Comparison of ENCODE assay signal across 8 cellular contexts in the genomic region with DNA sequence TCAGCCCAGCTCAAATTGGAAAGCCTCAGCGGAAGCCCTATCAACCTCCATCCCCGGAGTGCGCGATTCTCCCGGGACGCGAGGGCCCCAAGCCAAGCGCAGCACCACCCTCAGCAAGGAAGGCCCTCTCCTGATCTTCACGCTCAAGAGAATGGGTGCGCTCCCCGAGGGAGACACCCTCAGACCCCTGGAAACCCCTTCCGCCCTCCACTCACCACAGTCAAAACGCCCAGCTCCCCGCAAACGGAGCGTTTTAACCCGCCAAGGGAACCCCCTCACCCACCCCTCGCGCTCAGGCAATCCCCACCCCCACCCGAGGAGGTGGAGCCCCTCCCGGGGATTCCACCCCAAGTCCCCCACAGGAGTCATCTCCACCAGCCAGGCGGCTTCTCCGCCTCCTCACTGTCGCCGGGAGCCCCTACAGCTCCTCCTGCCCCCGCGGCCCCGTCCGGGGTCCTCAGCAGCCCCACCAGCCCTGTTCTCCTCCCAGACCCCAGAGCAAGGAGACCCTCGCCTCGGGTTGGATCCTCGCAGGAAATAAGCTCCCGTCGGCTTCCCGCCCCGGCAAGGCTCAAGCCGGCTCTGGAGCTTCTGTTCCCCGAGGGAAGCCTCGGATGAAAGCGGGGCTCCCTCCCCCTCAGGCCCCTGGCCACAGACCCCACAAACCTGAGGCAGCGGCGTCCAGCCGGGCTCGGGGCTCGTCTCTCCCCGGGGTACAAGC. TPM values are rescaled to one million over a fixed set of nuclear protein-coding genes. Genes with fewer than 3 reads are reported as not detected.
DNase-seq lines count a peak whose midpoint lies in the region; ATAC-seq and TF ChIP-seq lines count a peak whose summit lies in the region.

No MANE protein-coding gene starts in this region.

- H3K36me3 ChIP-seq in HEK293 (ENCODE audit: control insufficient read depth in 2 of 2, insufficient read depth in 1 of 2, low read length in 2 of 2) (peaks cover 12 to 15% of the 10 kb centered on the region in 2 experiments; a peak in 2 of 3 replicates), SU-DHL-6 (ENCODE audit: low read length) (no peaks in the 10 kb centered on the region), smooth muscle cell (ENCODE audit: low read depth) (no peaks in the 10 kb centered on the region)

- POLR2A ChIA-PET in CD4-positive, alpha-beta T cell (lab: Charles Lee): interaction anchor here (0.6 to 8.8 kb wide), 39 partner anchors 6 to 914 kb away, joined by 3 to 155 read pairs (median 6); a partner anchor contains a TSS
- POLR2A ChIA-PET in HEK293 (lab: Yijun Ruan, JAX): interaction anchor here (0.5 to 1.4 kb wide), 7 partner anchors 8 to 501 kb away, joined by 3 to 7 read pairs (median 3); a partner anchor contains a TSS

- DNase-seq in CD4-positive, alpha-beta T cell: peak in 7 of 10 experiments; percentile 12 to 47 (median 37)
- DNase-seq in astrocyte of the spinal cord (ENCODE audit: low read depth, low spot score) (peak; percentile 8), iPS-NIHi11 (ENCODE audit: low spot score) (peak; percentile 39), smooth muscle cell (lab: John Stamatoyannopoulos, UW; ENCODE audit: unreplicated experiment) (no peak), mesenteric fat pad (ENCODE audit: low spot score) (no peak)

- no peaks in the 10 kb centered on the region for H3K27me3 Mint-ChIP-seq in CD4-positive, alpha-beta T cell

- H3K4me2 ChIP-seq in SU-DHL-6 (ENCODE audit: low read depth, low read length, poor library complexity, severe bottlenecking): peak overlapping the region; percentile 84
- H3K4me2 ChIP-seq in smooth muscle cell: peak overlapping the region; percentile 91

- peaks cover 75% of the 10 kb centered on the region for H3K4me1 Mint-ChIP-seq in CD4-positive, alpha-beta T cell (ENCODE audit: low read depth)

- H3K79me2 ChIP-seq in SU-DHL-6 (ENCODE audit: insufficient read depth, low read length) (peaks cover 59% of the 10 kb centered on the region), smooth muscle cell (ENCODE audit: low read depth) (peaks cover 94% of the 10 kb centered on the region)

- peak; percentile 27 for ATAC-seq in CD4-positive, alpha-beta T cell (ENCODE audit: poor library complexity)
- no peak for ATAC-seq in GM18861 (IDR thresholded peaks at IDR 0.05; ENCODE audit: unreplicated experiment)

- WGBS in smooth muscle cell (ENCODE audit: low lambda C conversion rate): 1% methylated on average over 30 of the region's 46 CpGs

- H3F3A ChIP-seq in SU-DHL-6 (ENCODE audit: insufficient read depth) (no peaks in the 10 kb centered on the region; the same call in 1 of the 2 replicates), smooth muscle cell (ENCODE audit: low read depth) (peaks cover 8% of the 10 kb centered on the region)

- H3K27ac Mint-ChIP-seq in CD4-positive, alpha-beta T cell: peak overlapping the region; percentile 94

- peak overlapping the region; percentile 96 for H3K27ac ChIP-seq in CD4-positive, alpha-beta T cell (ENCODE audit: low read depth, low read length)
- peak overlapping the region; percentile 88 for H3K27ac ChIP-seq in HEK293 (ENCODE audit: extremely low read depth, low read depth, low read length)
- peak overlapping the region; percentile 47 for H3K27ac ChIP-seq in SU-DHL-6 (ENCODE audit: low read depth, low read length)
- H3K27ac ChIP-seq in smooth muscle cell (ENCODE audit: low read depth): peak overlapping the region; percentile 91

- H3K4me3 ChIP-seq in HEK293 (ENCODE audit: low read depth, low read length) (peak overlapping the region; percentile 95), SU-DHL-6 (ENCODE audit: insufficient read depth, low read length, poor library complexity, severe bottlenecking) (peak overlapping the region; percentile 90), astrocyte of the spinal cord (ENCODE audit: low read depth, low read length) (peak overlapping the region; percentile 98), smooth muscle cell (peak overlapping the region; percentile 97)

- TF ChIP-seq CTCF in CD4-positive, alpha-beta T cell (IDR thresholded peaks at IDR 0.05): no peak
- no peak for TF ChIP-seq CTCF in HEK293 (tag by site-specific recombination; IDR thresholded peaks at IDR 0.05)
- TF ChIP-seq CTCF in SU-DHL-6 (IDR thresholded peaks at IDR 0.05; ENCODE audit: insufficient read depth, low read length, poor library complexity, severe bottlenecking): no peak
- TF ChIP-seq CTCF in astrocyte of the spinal cord (IDR thresholded peaks at IDR 0.05; ENCODE audit: low read depth, low read length): no peak
- no peak for TF ChIP-seq CTCF in smooth muscle cell (IDR thresholded peaks at IDR 0.05; ENCODE audit: borderline replicate concordance, insufficient read depth, poor library complexity, severe bottlenecking)

- no peaks in the 10 kb centered on the region for H3K27me3 ChIP-seq in CD4-positive, alpha-beta T cell (ENCODE audit: control insufficient read depth, insufficient read depth, low read length)
- no peaks in the 10 kb centered on the region for H3K27me3 ChIP-seq in SU-DHL-6 (ENCODE audit: low read length)
- no peaks in the 10 kb centered on the region for H3K27me3 ChIP-seq in smooth muscle cell (ENCODE audit: low read depth)

- no peaks in the 10 kb centered on the region for H3K9me2 ChIP-seq in SU-DHL-6 (replicated peaks; ENCODE audit: insufficient read depth, low read length)

- H3K9me3 ChIP-seq in CD4-positive, alpha-beta T cell (ENCODE audit: control insufficient read depth, low read length): no peaks in the 10 kb centered on the region
- H3K9me3 ChIP-seq in HEK293 (ENCODE audit: control insufficient read depth, insufficient read depth, low read depth, low read length) (no peaks in the 10 kb centered on the region), SU-DHL-6 (ENCODE audit: insufficient read depth, low read length) (no peaks in the 10 kb centered on the region), smooth muscle cell (replicated peaks; ENCODE audit: low read depth) (no peaks in the 10 kb centered on the region)

- H3K9ac ChIP-seq in SU-DHL-6 (ENCODE audit: low read length) (peak overlapping the region; percentile 92), smooth muscle cell (ENCODE audit: low read depth) (peak overlapping the region; percentile 96)

- H4K20me1 ChIP-seq in SU-DHL-6 (ENCODE audit: low read depth, low read length) (no peaks in the 10 kb centered on the region), smooth muscle cell (ENCODE audit: low read depth) (peaks cover 93% of the 10 kb centered on the region)

- H2AFZ ChIP-seq in SU-DHL-6 (ENCODE audit: low read depth, low read length, severe bottlenecking) (peak overlapping the region; percentile 39), smooth muscle cell (ENCODE audit: low read depth) (peak overlapping the region; percentile 78)

- no peaks in the 10 kb centered on the region for H3K9me3 Mint-ChIP-seq in CD4-positive, alpha-beta T cell

- CTCF ChIA-PET in CD4-positive, alpha-beta T cell (lab: Charles Lee): interaction anchor here (0.5 to 1.8 kb wide), 6 partner anchors 10 to 128 kb away, joined by 3 to 9 read pairs (median 4); a partner anchor contains a TSS
- CTCF ChIA-PET in HEK293 (lab: Yijun Ruan, JAX): interaction anchor here (0.5 to 2.0 kb wide), 10 partner anchors 23 to 582 kb away, joined by 3 to 10 read pairs (median 4); no protein-coding TSS in a partner anchor

- in situ Hi-C loops in astrocyte of the spinal cord (cut with HindIII; ENCODE audit: low sequenced_read_pairs): no loop called here

- peaks cover 38% of the 10 kb centered on the region for H3K36me3 Mint-ChIP-seq in CD4-positive, alpha-beta T cell (ENCODE audit: low read depth)

- intact Hi-C loops in CD4-positive, alpha-beta T cell (cut with DNase I, micrococcal nuclease): loop anchor here (1.0 to 10.0 kb wide), 4 partner anchors 8 to 815 kb away; a partner anchor contains a TSS

- H3K4me1 ChIP-seq in HEK293 (ENCODE audit: control insufficient read depth, insufficient read depth, low read length) (peaks cover 28% of the 10 kb centered on the region), smooth muscle cell (ENCODE audit: low read depth) (peaks cover 40% of the 10 kb centered on the region)

- peak overlapping the region; percentile 93 for H3K4me3 Mint-ChIP-seq in CD4-positive, alpha-beta T cell

TF ChIP-seq in HEK293, 187 proteins besides CTCF, POLR2A, EP300 and RAD21 (continues in another document):
- TF ChIP-seq ZNF558 (tag by site-specific recombination; IDR thresholded peaks at IDR 0.05) (0 out of 2 replicates have a peak, but pooled peaks have one; percentile 3), ZNF626 (tag by site-specific recombination; IDR thresholded peaks at IDR 0.05) (no peak), ZNF677 (tag by site-specific recombination; IDR thresholded peaks at IDR 0.05) (no peak), ZBTB20 (tag by site-specific recombination; IDR thresholded peaks at IDR 0.05) (peak; percentile 67; the same call in 1 of the 2 replicates)
- TF ChIP-seq, protein P1, sequence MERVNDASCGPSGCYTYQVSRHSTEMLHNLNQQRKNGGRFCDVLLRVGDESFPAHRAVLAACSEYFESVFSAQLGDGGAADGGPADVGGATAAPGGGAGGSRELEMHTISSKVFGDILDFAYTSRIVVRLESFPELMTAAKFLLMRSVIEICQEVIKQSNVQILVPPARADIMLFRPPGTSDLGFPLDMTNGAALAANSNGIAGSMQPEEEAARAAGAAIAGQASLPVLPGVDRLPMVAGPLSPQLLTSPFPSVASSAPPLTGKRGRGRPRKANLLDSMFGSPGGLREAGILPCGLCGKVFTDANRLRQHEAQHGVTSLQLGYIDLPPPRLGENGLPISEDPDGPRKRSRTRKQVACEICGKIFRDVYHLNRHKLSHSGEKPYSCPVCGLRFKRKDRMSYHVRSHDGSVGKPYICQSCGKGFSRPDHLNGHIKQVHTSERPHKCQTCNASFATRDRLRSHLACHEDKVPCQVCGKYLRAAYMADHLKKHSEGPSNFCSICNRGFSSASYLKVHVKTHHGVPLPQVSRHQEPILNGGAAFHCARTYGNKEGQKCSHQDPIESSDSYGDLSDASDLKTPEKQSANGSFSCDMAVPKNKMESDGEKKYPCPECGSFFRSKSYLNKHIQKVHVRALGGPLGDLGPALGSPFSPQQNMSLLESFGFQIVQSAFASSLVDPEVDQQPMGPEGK (tag by site-specific recombination; IDR thresholded peaks at IDR 0.05): peak; percentile 26; the same call in 1 of the 2 replicates

RNA-seq across cellular contexts. Expression of a gene that starts 0.5 kb away (rescaled TPM):
- 100 to 1,000 TPM; 207 to 211 TPM for total RNA-seq in CD4-positive, alpha-beta T cell
- total RNA-seq in smooth muscle cell: 33.4 and 34.1 TPM in 2 replicates
- 26.2 and 38.3 TPM in 2 replicates for polyA plus RNA-seq in smooth muscle cell
- total RNA-seq in mesenteric fat pad: 81.2 TPM

RNA-seq across cellular contexts. Expression of a gene that starts 16.2 kb away (rescaled TPM):
- 100 to 1,000 TPM; 305 to 318 TPM for total RNA-seq in CD4-positive, alpha-beta T cell
- 489 and 498 TPM in 2 replicates for total RNA-seq in smooth muscle cell
- 953 and 954 TPM in 2 replicates for polyA plus RNA-seq in smooth muscle cell
- total RNA-seq in mesenteric fat pad: 570 TPM

RNA-seq across cellular contexts. Expression of a gene that starts 58.5 kb away (rescaled TPM):
- 100 to 1,000 TPM; 146 to 154 TPM for total RNA-seq in CD4-positive, alpha-beta T cell
- total RNA-seq in smooth muscle cell (128 TPM in 2 replicates), mesenteric fat pad (130 TPM)
- 160 and 165 TPM in 2 replicates for polyA plus RNA-seq in smooth muscle cell

Comparison
In these comparisons a context has a peak if more than half of its experiments do, and no peak if none do; other contexts are left out.
1. DNase-seq: peak in CD4-positive, alpha-beta T cell (7 of 10), astrocyte of the spinal cord (single experiment) and iPS-NIHi11 (single experiment); none in smooth muscle cell (single experiment) and mesenteric fat pad (single experiment).
2. Peak in every context shown above with its lines, with median percentiles within 50 percentile points of each other: H3K27ac ChIP-seq and H3K4me3 ChIP-seq.